ENCODE assay signal across 24 cellular contexts in genomic region chr12:89622115-89622514, GRCh38.
"Had no signal": no experiment of that assay in that cellular context is flagged by ENCODE, and none has a peak within 500 bp of the region (broad histone marks: within the 10 kb centered on the region; RNA-seq: fewer than 3 reads in every experiment).

No MANE protein-coding gene starts in this region.

- ATAC-seq: activated CD4-positive, alpha-beta T cell treated with anti-CD3 and anti-CD28 coated beads for 36 hours; activated naive CD4-positive, alpha-beta T cell treated with anti-CD3 and anti-CD28 coated beads, Interleukin-2, amount 50 U/mL, for 72 hours; activated T-helper 17 cell treated with anti-CD3 and anti-CD28 coated beads, Interleukin-2, amount 50 U/mL, for 72 hours; foreskin keratinocyte; left lung; sciatic nerve; stimulated activated naive B cell treated with anti-CD40 and anti-IgM and Interleukin-4, amounts not matched to agents 10 μg/mL and 1 μg/mL and 100 μg/mL, for 72 hours had no signal

- DNase-seq: activated B cell treated with CpG ODN at 0.5 μM for 24 hours; activated CD4-positive, alpha-beta T cell treated with anti-CD3 and anti-CD28 coated beads for 36 hours; activated CD4-positive, alpha-beta T cell treated with anti-CD3 and anti-CD28 coated beads, Interleukin-2, amount 50 U/mL, for 4 hours; activated CD8-positive, alpha-beta memory T cell treated with anti-CD3 and anti-CD28 coated beads for 24 hours; activated CD8-positive, alpha-beta memory T cell treated with anti-CD3 and anti-CD28 coated beads, Interleukin-2, amount 50 U/mL, for 4 hours; activated T-cell treated with anti-CD3 and anti-CD28 coated beads, Interleukin-2, amount 50 U/mL, for 24 hours; aorta; caudate nucleus; endodermal cell; foreskin keratinocyte; left lung; naive B cell; occipital lobe; posterior cingulate gyrus; small intestine; stimulated activated CD4-positive, alpha-beta T cell treated with anti-CD3 and anti-CD28 coated beads, Interleukin-15, amount 100 ng/mL, for 24 hours; stimulated activated CD8-positive, alpha-beta memory T cell treated with anti-CD3 and anti-CD28 coated beads, Interleukin-4, amount 100 ng/mL, for 48 hours; stimulated activated naive B cell treated with anti-CD40 and anti-IgM and Interleukin-4, amounts not matched to agents 10 μg/mL and 1 μg/mL and 100 μg/mL, for 72 hours; T1000; transverse colon had no signal

- FAIRE-seq: urothelium cell line had no signal
